In the genomic region with DNA sequence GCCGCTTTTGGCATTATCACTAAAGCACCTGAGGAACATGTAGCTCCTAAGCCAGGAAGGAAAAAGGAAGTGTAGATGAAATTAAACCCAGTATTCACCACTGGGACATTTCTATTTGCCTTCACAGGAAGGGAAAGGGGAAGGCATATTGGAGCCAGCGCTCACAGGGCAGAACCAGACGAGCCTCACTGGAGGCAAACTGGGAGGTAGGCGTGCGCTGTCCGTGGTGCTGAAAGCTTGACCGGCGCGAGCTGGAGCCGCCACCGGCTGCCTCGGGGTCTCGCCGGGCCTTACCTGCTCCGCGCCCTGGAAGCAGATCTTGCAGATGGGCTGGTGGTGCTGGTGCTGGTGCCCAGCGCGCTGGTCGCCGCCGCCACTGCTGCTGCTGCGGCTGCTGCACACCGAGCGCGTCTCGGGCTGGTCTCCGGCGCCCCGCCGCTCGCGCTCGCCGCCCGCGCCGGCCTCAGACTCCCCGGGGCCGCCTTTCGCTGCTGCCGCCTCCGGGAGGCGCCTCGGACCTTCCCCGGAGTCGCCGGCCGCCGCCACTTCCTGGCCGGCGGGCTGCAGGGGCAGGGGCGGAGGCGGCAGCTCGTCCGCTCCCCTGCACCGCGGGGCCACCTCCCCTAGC, we compare ENCODE assay signal across 1 cellular context.
TF ChIP-seq lines count a peak whose summit lies in the region.

No MANE protein-coding gene starts in this region.

TF ChIP-seq in HepG2, 621 proteins besides CTCF, POLR2A, EP300 and RAD21 (continued from another document and continues in another):
- TF ChIP-seq, protein P1, sequence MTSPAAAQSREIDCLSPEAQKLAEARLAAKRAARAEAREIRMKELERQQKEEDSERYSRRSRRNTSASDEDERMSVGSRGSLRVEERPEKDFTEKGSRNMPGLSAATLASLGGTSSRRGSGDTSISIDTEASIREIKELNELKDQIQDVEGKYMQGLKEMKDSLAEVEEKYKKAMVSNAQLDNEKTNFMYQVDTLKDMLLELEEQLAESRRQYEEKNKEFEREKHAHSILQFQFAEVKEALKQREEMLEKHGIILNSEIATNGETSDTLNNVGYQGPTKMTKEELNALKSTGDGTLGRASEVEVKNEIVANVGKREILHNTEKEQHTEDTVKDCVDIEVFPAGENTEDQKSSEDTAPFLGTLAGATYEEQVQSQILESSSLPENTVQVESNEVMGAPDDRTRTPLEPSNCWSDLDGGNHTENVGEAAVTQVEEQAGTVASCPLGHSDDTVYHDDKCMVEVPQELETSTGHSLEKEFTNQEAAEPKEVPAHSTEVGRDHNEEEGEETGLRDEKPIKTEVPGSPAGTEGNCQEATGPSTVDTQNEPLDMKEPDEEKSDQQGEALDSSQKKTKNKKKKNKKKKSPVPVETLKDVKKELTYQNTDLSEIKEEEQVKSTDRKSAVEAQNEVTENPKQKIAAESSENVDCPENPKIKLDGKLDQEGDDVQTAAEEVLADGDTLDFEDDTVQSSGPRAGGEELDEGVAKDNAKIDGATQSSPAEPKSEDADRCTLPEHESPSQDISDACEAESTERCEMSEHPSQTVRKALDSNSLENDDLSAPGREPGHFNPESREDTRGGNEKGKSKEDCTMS (CRISPR knock-in tag; conservative IDR thresholded peaks at IDR 0.05): 0 out of 2 replicates have a peak, but pooled peaks have one; percentile 73
- TF ChIP-seq MED1 (CRISPR knock-in tag; IDR thresholded peaks at IDR 0.05): no peak
- TF ChIP-seq, protein P2, sequence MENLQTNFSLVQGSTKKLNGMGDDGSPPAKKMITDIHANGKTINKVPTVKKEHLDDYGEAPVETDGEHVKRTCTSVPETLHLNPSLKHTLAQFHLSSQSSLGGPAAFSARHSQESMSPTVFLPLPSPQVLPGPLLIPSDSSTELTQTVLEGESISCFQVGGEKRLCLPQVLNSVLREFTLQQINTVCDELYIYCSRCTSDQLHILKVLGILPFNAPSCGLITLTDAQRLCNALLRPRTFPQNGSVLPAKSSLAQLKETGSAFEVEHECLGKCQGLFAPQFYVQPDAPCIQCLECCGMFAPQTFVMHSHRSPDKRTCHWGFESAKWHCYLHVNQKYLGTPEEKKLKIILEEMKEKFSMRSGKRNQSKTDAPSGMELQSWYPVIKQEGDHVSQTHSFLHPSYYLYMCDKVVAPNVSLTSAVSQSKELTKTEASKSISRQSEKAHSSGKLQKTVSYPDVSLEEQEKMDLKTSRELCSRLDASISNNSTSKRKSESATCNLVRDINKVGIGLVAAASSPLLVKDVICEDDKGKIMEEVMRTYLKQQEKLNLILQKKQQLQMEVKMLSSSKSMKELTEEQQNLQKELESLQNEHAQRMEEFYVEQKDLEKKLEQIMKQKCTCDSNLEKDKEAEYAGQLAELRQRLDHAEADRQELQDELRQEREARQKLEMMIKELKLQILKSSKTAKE (CRISPR knock-in tag; IDR thresholded peaks at IDR 0.05; ENCODE audit: borderline replicate concordance): no peak
- TF ChIP-seq MIER3 (CRISPR knock-in tag; IDR thresholded peaks at IDR 0.05; ENCODE audit: borderline replicate concordance): no peak
- TF ChIP-seq, protein P3, sequence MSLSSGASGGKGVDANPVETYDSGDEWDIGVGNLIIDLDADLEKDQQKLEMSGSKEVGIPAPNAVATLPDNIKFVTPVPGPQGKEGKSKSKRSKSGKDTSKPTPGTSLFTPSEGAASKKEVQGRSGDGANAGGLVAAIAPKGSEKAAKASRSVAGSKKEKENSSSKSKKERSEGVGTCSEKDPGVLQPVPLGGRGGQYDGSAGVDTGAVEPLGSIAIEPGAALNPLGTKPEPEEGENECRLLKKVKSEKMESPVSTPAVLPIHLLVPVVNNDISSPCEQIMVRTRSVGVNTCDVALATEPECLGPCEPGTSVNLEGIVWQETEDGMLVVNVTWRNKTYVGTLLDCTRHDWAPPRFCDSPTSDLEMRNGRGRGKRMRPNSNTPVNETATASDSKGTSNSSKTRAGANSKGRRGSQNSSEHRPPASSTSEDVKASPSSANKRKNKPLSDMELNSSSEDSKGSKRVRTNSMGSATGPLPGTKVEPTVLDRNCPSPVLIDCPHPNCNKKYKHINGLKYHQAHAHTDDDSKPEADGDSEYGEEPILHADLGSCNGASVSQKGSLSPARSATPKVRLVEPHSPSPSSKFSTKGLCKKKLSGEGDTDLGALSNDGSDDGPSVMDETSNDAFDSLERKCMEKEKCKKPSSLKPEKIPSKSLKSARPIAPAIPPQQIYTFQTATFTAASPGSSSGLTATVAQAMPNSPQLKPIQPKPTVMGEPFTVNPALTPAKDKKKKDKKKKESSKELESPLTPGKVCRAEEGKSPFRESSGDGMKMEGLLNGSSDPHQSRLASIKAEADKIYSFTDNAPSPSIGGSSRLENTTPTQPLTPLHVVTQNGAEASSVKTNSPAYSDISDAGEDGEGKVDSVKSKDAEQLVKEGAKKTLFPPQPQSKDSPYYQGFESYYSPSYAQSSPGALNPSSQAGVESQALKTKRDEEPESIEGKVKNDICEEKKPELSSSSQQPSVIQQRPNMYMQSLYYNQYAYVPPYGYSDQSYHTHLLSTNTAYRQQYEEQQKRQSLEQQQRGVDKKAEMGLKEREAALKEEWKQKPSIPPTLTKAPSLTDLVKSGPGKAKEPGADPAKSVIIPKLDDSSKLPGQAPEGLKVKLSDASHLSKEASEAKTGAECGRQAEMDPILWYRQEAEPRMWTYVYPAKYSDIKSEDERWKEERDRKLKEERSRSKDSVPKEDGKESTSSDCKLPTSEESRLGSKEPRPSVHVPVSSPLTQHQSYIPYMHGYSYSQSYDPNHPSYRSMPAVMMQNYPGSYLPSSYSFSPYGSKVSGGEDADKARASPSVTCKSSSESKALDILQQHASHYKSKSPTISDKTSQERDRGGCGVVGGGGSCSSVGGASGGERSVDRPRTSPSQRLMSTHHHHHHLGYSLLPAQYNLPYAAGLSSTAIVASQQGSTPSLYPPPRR (CRISPR knock-in tag; IDR thresholded peaks at IDR 0.05; ENCODE audit: borderline replicate concordance): no peak
- TF ChIP-seq ZNF44 (CRISPR knock-in tag; IDR thresholded peaks at IDR 0.05): no peak
- TF ChIP-seq EED (CRISPR knock-in tag; IDR thresholded peaks at IDR 0.05): no peak
- no peak for TF ChIP-seq MAZ (IDR thresholded peaks at IDR 0.05; ENCODE audit: borderline replicate concordance, low read depth, low read length)
- TF ChIP-seq MAZ (CRISPR knock-in tag; IDR thresholded peaks at IDR 0.05; ENCODE audit: low read depth): no peak
- no peak for TF ChIP-seq ZFX (CRISPR knock-in tag; IDR thresholded peaks at IDR 0.05; ENCODE audit: low read depth)
- TF ChIP-seq MEF2D (CRISPR knock-in tag; IDR thresholded peaks at IDR 0.05): no peak
- no peak for TF ChIP-seq CEBPG (CRISPR knock-in tag; IDR thresholded peaks at IDR 0.05)
- TF ChIP-seq, protein P4, sequence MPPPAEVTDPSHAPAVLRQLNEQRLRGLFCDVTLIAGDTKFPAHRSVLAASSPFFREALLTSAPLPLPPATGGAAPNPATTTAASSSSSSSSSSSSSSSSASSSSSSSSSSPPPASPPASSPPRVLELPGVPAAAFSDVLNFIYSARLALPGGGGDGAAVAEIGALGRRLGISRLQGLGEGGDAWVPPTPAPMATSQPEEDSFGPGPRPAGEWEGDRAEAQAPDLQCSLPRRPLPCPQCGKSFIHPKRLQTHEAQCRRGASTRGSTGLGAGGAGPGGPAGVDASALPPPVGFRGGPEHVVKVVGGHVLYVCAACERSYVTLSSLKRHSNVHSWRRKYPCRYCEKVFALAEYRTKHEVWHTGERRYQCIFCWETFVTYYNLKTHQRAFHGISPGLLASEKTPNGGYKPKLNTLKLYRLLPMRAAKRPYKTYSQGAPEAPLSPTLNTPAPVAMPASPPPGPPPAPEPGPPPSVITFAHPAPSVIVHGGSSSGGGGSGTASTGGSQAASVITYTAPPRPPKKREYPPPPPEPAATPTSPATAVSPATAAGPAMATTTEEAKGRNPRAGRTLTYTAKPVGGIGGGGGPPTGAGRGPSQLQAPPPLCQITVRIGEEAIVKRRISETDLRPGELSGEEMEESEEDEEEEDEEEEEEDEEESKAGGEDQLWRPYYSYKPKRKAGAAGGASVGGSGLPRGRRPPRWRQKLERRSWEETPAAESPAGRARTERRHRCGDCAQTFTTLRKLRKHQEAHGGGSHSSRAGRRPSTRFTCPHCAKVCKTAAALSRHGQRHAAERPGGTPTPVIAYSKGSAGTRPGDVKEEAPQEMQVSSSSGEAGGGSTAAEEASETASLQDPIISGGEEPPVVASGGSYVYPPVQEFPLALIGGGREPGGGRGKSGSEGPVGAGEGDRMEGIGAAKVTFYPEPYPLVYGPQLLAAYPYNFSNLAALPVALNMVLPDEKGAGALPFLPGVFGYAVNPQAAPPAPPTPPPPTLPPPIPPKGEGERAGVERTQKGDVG (CRISPR knock-in tag; IDR thresholded peaks at IDR 0.05; ENCODE audit: borderline replicate concordance): no peak
- no peak for TF ChIP-seq TCF7L2 (IDR thresholded peaks at IDR 0.05; ENCODE audit: low read depth, low read length)
- TF ChIP-seq ZSCAN20 (CRISPR knock-in tag; IDR thresholded peaks at IDR 0.05; ENCODE audit: borderline replicate concordance): 0 out of 2 replicates have a peak, but pooled peaks have one; percentile 49
- no peak for TF ChIP-seq ZNF468 (CRISPR knock-in tag; IDR thresholded peaks at IDR 0.05)
- no peak for TF ChIP-seq ZFP1 (CRISPR knock-in tag; IDR thresholded peaks at IDR 0.05)
- TF ChIP-seq NR3C1 (CRISPR knock-in tag; IDR thresholded peaks at IDR 0.05): no peak
- TF ChIP-seq ZNF562 (CRISPR knock-in tag; IDR thresholded peaks at IDR 0.05; ENCODE audit: borderline replicate concordance): no peak
- TF ChIP-seq ZNF768 (CRISPR knock-in tag; IDR thresholded peaks at IDR 0.05): peak; percentile 17; the same call in 1 of the 2 replicates
- TF ChIP-seq RXRA (CRISPR knock-in tag; IDR thresholded peaks at IDR 0.05): no peak
- no peak for TF ChIP-seq ZNF816 (CRISPR knock-in tag; IDR thresholded peaks at IDR 0.05; ENCODE audit: borderline replicate concordance)
- peak; percentile 36; the same call in 1 of the 2 replicates for TF ChIP-seq THAP11 (CRISPR knock-in tag; IDR thresholded peaks at IDR 0.05)
- TF ChIP-seq RCOR2 (CRISPR knock-in tag; IDR thresholded peaks at IDR 0.05): no peak
- no peak for TF ChIP-seq PCBP1 (IDR thresholded peaks at IDR 0.05; ENCODE audit: borderline replicate concordance, low read depth, low read length)
- 0 out of 2 replicates have a peak, but pooled peaks have one; percentile 25 for TF ChIP-seq KDM2A (CRISPR knock-in tag; IDR thresholded peaks at IDR 0.05; ENCODE audit: borderline replicate concordance, low read depth)
- TF ChIP-seq, protein P5, sequence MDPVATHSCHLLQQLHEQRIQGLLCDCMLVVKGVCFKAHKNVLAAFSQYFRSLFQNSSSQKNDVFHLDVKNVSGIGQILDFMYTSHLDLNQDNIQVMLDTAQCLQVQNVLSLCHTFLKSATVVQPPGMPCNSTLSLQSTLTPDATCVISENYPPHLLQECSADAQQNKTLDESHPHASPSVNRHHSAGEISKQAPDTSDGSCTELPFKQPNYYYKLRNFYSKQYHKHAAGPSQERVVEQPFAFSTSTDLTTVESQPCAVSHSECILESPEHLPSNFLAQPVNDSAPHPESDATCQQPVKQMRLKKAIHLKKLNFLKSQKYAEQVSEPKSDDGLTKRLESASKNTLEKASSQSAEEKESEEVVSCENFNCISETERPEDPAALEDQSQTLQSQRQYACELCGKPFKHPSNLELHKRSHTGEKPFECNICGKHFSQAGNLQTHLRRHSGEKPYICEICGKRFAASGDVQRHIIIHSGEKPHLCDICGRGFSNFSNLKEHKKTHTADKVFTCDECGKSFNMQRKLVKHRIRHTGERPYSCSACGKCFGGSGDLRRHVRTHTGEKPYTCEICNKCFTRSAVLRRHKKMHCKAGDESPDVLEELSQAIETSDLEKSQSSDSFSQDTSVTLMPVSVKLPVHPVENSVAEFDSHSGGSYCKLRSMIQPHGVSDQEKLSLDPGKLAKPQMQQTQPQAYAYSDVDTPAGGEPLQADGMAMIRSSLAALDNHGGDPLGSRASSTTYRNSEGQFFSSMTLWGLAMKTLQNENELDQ (CRISPR knock-in tag; IDR thresholded peaks at IDR 0.05; ENCODE audit: borderline replicate concordance): 0 out of 2 replicates have a peak, but pooled peaks have one; percentile 66
- TF ChIP-seq, protein P6, sequence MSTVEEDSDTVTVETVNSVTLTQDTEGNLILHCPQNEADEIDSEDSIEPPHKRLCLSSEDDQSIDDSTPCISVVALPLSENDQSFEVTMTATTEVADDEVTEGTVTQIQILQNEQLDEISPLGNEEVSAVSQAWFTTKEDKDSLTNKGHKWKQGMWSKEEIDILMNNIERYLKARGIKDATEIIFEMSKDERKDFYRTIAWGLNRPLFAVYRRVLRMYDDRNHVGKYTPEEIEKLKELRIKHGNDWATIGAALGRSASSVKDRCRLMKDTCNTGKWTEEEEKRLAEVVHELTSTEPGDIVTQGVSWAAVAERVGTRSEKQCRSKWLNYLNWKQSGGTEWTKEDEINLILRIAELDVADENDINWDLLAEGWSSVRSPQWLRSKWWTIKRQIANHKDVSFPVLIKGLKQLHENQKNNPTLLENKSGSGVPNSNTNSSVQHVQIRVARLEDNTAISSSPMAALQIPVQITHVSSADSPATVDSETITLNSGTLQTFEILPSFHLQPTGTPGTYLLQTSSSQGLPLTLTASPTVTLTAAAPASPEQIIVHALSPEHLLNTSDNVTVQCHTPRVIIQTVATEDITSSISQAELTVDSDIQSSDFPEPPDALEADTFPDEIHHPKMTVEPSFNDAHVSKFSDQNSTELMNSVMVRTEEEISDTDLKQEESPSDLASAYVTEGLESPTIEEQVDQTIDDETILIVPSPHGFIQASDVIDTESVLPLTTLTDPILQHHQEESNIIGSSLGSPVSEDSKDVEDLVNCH (CRISPR knock-in tag; IDR thresholded peaks at IDR 0.05): no peak
- TF ChIP-seq ZNF670 (CRISPR knock-in tag; IDR thresholded peaks at IDR 0.05; ENCODE audit: borderline replicate concordance): no peak
- TF ChIP-seq ELF1 (CRISPR knock-in tag; IDR thresholded peaks at IDR 0.05): no peak
- TF ChIP-seq, protein P7, sequence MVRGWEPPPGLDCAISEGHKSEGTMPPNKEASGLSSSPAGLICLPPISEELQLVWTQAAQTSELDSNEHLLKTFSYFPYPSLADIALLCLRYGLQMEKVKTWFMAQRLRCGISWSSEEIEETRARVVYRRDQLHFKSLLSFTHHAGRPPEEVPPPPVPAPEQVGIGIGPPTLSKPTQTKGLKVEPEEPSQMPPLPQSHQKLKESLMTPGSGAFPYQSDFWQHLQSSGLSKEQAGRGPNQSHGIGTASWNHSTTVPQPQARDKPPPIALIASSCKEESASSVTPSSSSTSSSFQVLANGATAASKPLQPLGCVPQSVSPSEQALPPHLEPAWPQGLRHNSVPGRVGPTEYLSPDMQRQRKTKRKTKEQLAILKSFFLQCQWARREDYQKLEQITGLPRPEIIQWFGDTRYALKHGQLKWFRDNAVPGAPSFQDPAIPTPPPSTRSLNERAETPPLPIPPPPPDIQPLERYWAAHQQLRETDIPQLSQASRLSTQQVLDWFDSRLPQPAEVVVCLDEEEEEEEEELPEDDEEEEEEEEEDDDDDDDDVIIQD (CRISPR knock-in tag; IDR thresholded peaks at IDR 0.05; ENCODE audit: low read depth): no peak
- no peak for TF ChIP-seq TBX2 (CRISPR knock-in tag; IDR thresholded peaks at IDR 0.05; ENCODE audit: borderline replicate concordance)
- TF ChIP-seq, protein P8, sequence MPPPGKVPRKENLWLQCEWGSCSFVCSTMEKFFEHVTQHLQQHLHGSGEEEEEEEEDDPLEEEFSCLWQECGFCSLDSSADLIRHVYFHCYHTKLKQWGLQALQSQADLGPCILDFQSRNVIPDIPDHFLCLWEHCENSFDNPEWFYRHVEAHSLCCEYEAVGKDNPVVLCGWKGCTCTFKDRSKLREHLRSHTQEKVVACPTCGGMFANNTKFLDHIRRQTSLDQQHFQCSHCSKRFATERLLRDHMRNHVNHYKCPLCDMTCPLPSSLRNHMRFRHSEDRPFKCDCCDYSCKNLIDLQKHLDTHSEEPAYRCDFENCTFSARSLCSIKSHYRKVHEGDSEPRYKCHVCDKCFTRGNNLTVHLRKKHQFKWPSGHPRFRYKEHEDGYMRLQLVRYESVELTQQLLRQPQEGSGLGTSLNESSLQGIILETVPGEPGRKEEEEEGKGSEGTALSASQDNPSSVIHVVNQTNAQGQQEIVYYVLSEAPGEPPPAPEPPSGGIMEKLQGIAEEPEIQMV (CRISPR knock-in tag; IDR thresholded peaks at IDR 0.05; ENCODE audit: low read depth): no peak
- TF ChIP-seq KDM3A (CRISPR knock-in tag; IDR thresholded peaks at IDR 0.05; ENCODE audit: low read depth): no peak
- no peak for TF ChIP-seq RFXANK (CRISPR knock-in tag; IDR thresholded peaks at IDR 0.05)
- TF ChIP-seq FOXK1 (CRISPR knock-in tag; IDR thresholded peaks at IDR 0.05; ENCODE audit: borderline replicate concordance, low read depth): no peak
